ENCODE assay signal across 12 cellular contexts in genomic region chr2:176134978-176135575, GRCh38. TPM values are rescaled to one million over a fixed set of nuclear protein-coding genes. Genes with fewer than 3 reads are reported as not detected.
DNase-seq lines count a peak whose midpoint lies in the region; ATAC-seq and TF ChIP-seq lines count a peak whose summit lies in the region.
"Had no signal": no experiment of that assay in that cellular context is flagged by ENCODE, and none has a peak within 500 bp of the region (broad histone marks: within the 10 kb centered on the region; RNA-seq: fewer than 3 reads in every experiment).

No MANE protein-coding gene starts in this region.

- H3K9me3 Mint-ChIP-seq in central memory CD8-positive, alpha-beta T cell = no peaks in the 10 kb centered on the region

- peaks cover 5% of the 10 kb centered on the region for H3K36me3 ChIP-seq in osteoblast (ENCODE audit: insufficient read depth, low read length)
- H3K36me3 ChIP-seq: upper lobe of left lung had no signal

- no peaks in the 10 kb centered on the region for H3K9me3 ChIP-seq in osteoblast (ENCODE audit: low read depth, low read length)
- H3K9me3 ChIP-seq: upper lobe of left lung had no signal

- DNase-seq in Caki2 (ENCODE audit: low read depth) = peak; percentile 40
- DNase-seq in NCI-H1694 (lab: John Stamatoyannopoulos, UW) = peak; percentile 10
- DNase-seq in central memory CD8-positive, alpha-beta T cell (ENCODE audit: low spot score in 2 of 2) = no peak
- peak; percentile 88 for DNase-seq in osteoblast (ENCODE audit: insufficient read length, low spot score, missing footprints)
- DNase-seq in foreskin melanocyte = no peak
- no peak for DNase-seq in stimulated activated CD4-positive, alpha-beta T cell treated with anti-CD3 and anti-CD28 coated beads, Interleukin-2, amount 100 ng/mL, for 48 hours
- DNase-seq: RPMI8226; stimulated activated CD4-positive, alpha-beta T cell treated with anti-CD3 and anti-CD28 coated beads, Interleukin-4, amount 100 ng/mL, for 24 hours; upper lobe of left lung had no signal

- H3K27me3 ChIP-seq in osteoblast (ENCODE audit: insufficient read depth, low read length) = no peaks in the 10 kb centered on the region

- H3K79me2 ChIP-seq in osteoblast (ENCODE audit: insufficient read depth, low read length) = peaks cover 36% of the 10 kb centered on the region

- peaks cover 28% of the 10 kb centered on the region for H3K4me1 Mint-ChIP-seq in central memory CD8-positive, alpha-beta T cell

- in situ Hi-C loops in Caki2 (cut with HindIII; ENCODE audit: low pct_unique_long_range_greater_than_20kb, low sequenced_read_pairs) = no loop called here

- H3K27ac Mint-ChIP-seq in central memory CD8-positive, alpha-beta T cell (ENCODE audit: low read depth) = no peak overlapping the region

- H3K4me3 Mint-ChIP-seq in central memory CD8-positive, alpha-beta T cell = peak overlapping the region; percentile 35

- peaks cover 30% of the 10 kb centered on the region for H3K4me1 ChIP-seq in osteoblast (ENCODE audit: insufficient read depth, low read length)

- H3K4me3 ChIP-seq in osteoblast (ENCODE audit: insufficient read depth, low read length) = peak overlapping the region; percentile 86

- no peak for ATAC-seq in central memory CD8-positive, alpha-beta T cell (replicated peaks; ENCODE audit: extremely low read depth, poor library complexity, severe bottlenecking)
- ATAC-seq in GM19452 (IDR thresholded peaks at IDR 0.05; ENCODE audit: unreplicated experiment) = no peak
- no peak for ATAC-seq in HG03342 (IDR thresholded peaks at IDR 0.05; ENCODE audit: unreplicated experiment)

- no peaks in the 10 kb centered on the region for H4K20me1 ChIP-seq in osteoblast (ENCODE audit: insufficient read depth, low read length)

- peaks cover 22% of the 10 kb centered on the region for H3K36me3 Mint-ChIP-seq in central memory CD8-positive, alpha-beta T cell (ENCODE audit: insufficient read depth)

- H3K27me3 Mint-ChIP-seq in central memory CD8-positive, alpha-beta T cell = peaks cover 95% of the 10 kb centered on the region

- peak overlapping the region; percentile 88 for H3K4me2 ChIP-seq in osteoblast (ENCODE audit: insufficient read depth, low read length)

- peak overlapping the region; percentile 89 for H3K27ac ChIP-seq in osteoblast (ENCODE audit: low read depth, low read length)
- H3K27ac ChIP-seq: upper lobe of left lung had no signal

- no peak for TF ChIP-seq CTCF in osteoblast (IDR thresholded peaks at IDR 0.05; ENCODE audit: extremely low read depth, low read depth, low read length)

- peak overlapping the region; percentile 63 for H2AFZ ChIP-seq in osteoblast (ENCODE audit: low read length)

RNA-seq across cellular contexts. Expression of gene HOXD8, which starts 5.6 kb away (rescaled TPM):
- 20.0 and 22.0 TPM in 2 replicates for total RNA-seq in Caki2 (2014; rRNA removed; shearing (Covaris generic); ENCODE audit: low replicate concordance)
- total RNA-seq in osteoblast = 3.3 and 5.6 TPM in 2 replicates

RNA-seq across cellular contexts. Expression of gene HOXD9, which starts 12.6 kb away (rescaled TPM):
- total RNA-seq in Caki2 (2014; rRNA removed; shearing (Covaris generic); ENCODE audit: low replicate concordance) = 9.5 and 13.4 TPM in 2 replicates
- 0.36 and 0.59 TPM in 2 replicates for total RNA-seq in osteoblast

RNA-seq across cellular contexts. Expression of gene HOXD4, which starts 16.3 kb away (rescaled TPM):
- total RNA-seq in Caki2 (2014; rRNA removed; shearing (Covaris generic); ENCODE audit: low replicate concordance) = 0.17 TPM in 1 of 2 replicates, not detected in the other
- 0.36 and 1.2 TPM in 2 replicates for total RNA-seq in osteoblast

RNA-seq across cellular contexts. Expression of gene HOXD10, which starts 18.5 kb away (rescaled TPM):
- total RNA-seq in Caki2 (2014; rRNA removed; shearing (Covaris generic); ENCODE audit: low replicate concordance) = 4.3 and 8.8 TPM in 2 replicates
- not detected in 2 replicates for total RNA-seq in osteoblast
- total RNA-seq: mucosa of gallbladder had no signal

RNA-seq across cellular contexts. Expression of gene HOXD3, which starts 22.0 kb away (rescaled TPM):
- 4.8 and 7.5 TPM in 2 replicates for total RNA-seq in Caki2 (2014; rRNA removed; shearing (Covaris generic); ENCODE audit: low replicate concordance)
- total RNA-seq in osteoblast = 1.1 and 2.1 TPM in 2 replicates

Comparison
In these comparisons a context has a peak if more than half of its experiments do, and no peak if none do; other contexts are left out.
1. DNase-seq: peak in Caki2 (single experiment), NCI-H1694 (single experiment) and osteoblast (single experiment); none in central memory CD8-positive, alpha-beta T cell (0 of 2), foreskin melanocyte (single experiment) and stimulated activated CD4-positive, alpha-beta T cell treated with anti-CD3 and anti-CD28 coated beads, Interleukin-2, amount 100 ng/mL, for 48 hours (0 of 2).